In the genomic region with DNA sequence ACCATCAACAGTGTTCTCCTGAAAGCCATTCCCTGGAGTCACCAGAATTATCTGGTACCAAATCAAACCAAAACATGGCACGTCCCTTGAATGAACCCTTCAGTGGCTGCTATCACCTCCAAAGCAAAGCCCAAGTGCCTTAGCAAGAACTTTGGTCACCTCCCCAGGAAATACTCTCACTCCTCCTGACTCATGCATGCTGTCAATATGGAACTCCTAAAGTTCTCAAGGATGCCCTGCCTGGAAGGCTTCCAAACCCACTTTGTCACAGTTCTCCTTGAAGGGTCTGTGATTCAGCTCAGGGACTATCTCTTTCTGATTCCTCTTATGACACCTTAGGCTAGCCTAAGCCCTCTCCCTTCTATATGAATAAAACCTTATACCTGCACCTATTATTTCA, we compare ENCODE assay signal across 13 cellular contexts.
"Had no signal": no experiment of that assay in that cellular context is flagged by ENCODE, and none has a peak within 500 bp of the region (broad histone marks: within the 10 kb centered on the region; RNA-seq: fewer than 3 reads in every experiment).

No MANE protein-coding gene starts in this region.

- H3K27ac ChIP-seq: breast epithelium, dorsolateral prefrontal cortex, esophagus muscularis mucosa, heart right ventricle, psoas muscle, right lobe of liver, upper lobe of left lung had no signal

- DNase-seq: activated CD4-positive, alpha-beta T cell treated with anti-CD3 and anti-CD28 coated beads for 4 hours; activated effector memory CD4-positive, alpha-beta T cell treated with Interleukin-2 at 50 U/mL for 16 hours; activated naive CD8-positive, alpha-beta T cell treated with anti-CD3 and anti-CD28 coated beads for 36 hours; dorsolateral prefrontal cortex; heart right ventricle; kidney; psoas muscle; right lobe of liver; T-helper 9 cell; upper lobe of left lung had no signal

- ATAC-seq: heart right ventricle, right lobe of liver had no signal

- H3K27ac Mint-ChIP-seq: activated naive CD8-positive, alpha-beta T cell treated with anti-CD3 and anti-CD28 coated beads for 36 hours; stimulated activated naive CD8-positive, alpha-beta T cell treated with anti-CD3 and anti-CD28 coated beads, Interleukin-15, Interleukin-2, amounts not matched to agents 100 ng/mL and 50 ng/mL, for 24 hours had no signal

- H3K4me3 Mint-ChIP-seq: activated naive CD8-positive, alpha-beta T cell treated with anti-CD3 and anti-CD28 coated beads for 36 hours; stimulated activated naive CD8-positive, alpha-beta T cell treated with anti-CD3 and anti-CD28 coated beads, Interleukin-15, Interleukin-2, amounts not matched to agents 100 ng/mL and 50 ng/mL, for 24 hours had no signal

- H3K27me3 ChIP-seq: breast epithelium, esophagus muscularis mucosa, heart right ventricle, right lobe of liver, upper lobe of left lung had no signal

- H3K36me3 ChIP-seq: breast epithelium, esophagus muscularis mucosa, heart right ventricle, right lobe of liver, upper lobe of left lung had no signal

- H3K9me3 ChIP-seq: breast epithelium, esophagus muscularis mucosa, heart right ventricle, psoas muscle, right lobe of liver, upper lobe of left lung had no signal

- H3K4me1 ChIP-seq: breast epithelium, esophagus muscularis mucosa, right lobe of liver, upper lobe of left lung had no signal

- H3K27me3 Mint-ChIP-seq: activated naive CD8-positive, alpha-beta T cell treated with anti-CD3 and anti-CD28 coated beads for 36 hours had no signal

- H3K4me3 ChIP-seq: breast epithelium, dorsolateral prefrontal cortex, esophagus muscularis mucosa, heart right ventricle, psoas muscle, right lobe of liver, upper lobe of left lung had no signal

- H3K36me3 Mint-ChIP-seq: activated naive CD8-positive, alpha-beta T cell treated with anti-CD3 and anti-CD28 coated beads for 36 hours had no signal
